Comparison of ENCODE assay signal across 18 cellular contexts in the genomic region with DNA sequence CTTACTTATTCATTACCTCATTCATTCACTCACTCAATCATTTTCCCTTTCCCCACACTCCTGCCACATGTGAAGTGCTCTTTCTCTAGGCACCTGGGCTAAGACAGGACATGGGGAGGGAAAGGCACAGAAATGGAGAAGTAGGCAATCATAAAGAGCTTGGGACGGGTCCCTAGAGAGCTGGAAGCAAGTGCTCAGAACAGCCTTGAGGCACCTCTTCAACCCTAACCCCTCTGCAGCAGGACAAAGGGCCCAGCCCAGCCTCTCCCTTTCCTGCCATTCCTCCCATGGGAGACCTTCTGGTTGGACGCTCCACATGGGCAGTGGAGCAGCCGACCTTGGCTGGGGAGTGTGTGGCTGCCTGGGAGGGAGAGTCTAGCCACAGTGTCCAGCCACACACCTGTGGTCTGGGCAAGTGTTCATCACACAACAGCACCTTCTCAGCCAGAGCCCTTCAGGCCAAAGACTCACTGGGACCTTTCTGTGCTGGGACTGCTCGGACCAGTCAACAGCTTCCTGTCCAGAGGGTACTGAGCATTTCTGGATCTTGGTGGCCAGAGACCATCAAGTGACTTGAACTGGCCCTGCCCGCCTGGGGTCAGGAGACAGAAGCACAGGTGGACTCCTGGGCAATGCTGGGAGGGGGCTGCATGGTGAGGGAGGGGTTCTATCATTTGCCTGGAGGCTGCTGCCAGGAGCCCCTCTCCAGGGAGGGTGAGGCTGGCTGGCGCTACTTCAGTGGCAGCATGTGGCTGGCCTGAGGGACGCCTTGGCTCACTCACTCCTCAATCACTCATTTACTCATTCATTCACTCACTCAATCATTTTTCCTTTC. TPM values are rescaled to one million over a fixed set of nuclear protein-coding genes. Genes with fewer than 3 reads are reported as not detected.
A peak's percentile ranks its signal among the peaks of the same experiment; 100 is the strongest.
DNase-seq lines count a peak whose midpoint lies in the region; ATAC-seq and TF ChIP-seq lines count a peak whose summit lies in the region.
"Had no signal": no experiment of that assay in that cellular context is flagged by ENCODE, and none has a peak within 500 bp of the region (broad histone marks: within the 10 kb centered on the region; RNA-seq: fewer than 3 reads in every experiment).

No MANE protein-coding gene starts in this region.

- H3K4me3 ChIP-seq in mesendoderm (ENCODE audit: low read length): no peak overlapping the region
- H3K4me3 ChIP-seq: GM23248 had no signal

- H2BK120ac ChIP-seq in mesendoderm (ENCODE audit: low read depth, low read length): no peak overlapping the region

- no peak for ATAC-seq in activated CD8-positive, alpha-beta memory T cell treated with anti-CD3 and anti-CD28 coated beads, Interleukin-2, amount 10 ng/mL, durations not matched to agents 7 days and 5 days
- ATAC-seq in SK-N-SH treated with all-trans-retinoic acid at 6 μM for 48 hours: no peak

- H3K79me1 ChIP-seq in mesendoderm (ENCODE audit: low read length): no peaks in the 10 kb centered on the region

- no peak overlapping the region for H4K8ac ChIP-seq in mesendoderm (ENCODE audit: low read depth, low read length)

- H2AK5ac ChIP-seq in mesendoderm (ENCODE audit: low read length): no peak overlapping the region

- H3K9me3 Mint-ChIP-seq in activated CD8-positive, alpha-beta memory T cell treated with anti-CD3 and anti-CD28 coated beads, Interleukin-2, amount 10 ng/mL, durations not matched to agents 7 days and 5 days (ENCODE audit: low read depth): no peaks in the 10 kb centered on the region

- H3K4me1 ChIP-seq in mesendoderm (ENCODE audit: control insufficient read depth, low read depth, low read length): no peaks in the 10 kb centered on the region

- H3K79me2 ChIP-seq in mesendoderm (ENCODE audit: control insufficient read depth, insufficient read depth, low read length): no peaks in the 10 kb centered on the region

- H3K56ac ChIP-seq in mesendoderm (ENCODE audit: low read length): no peak overlapping the region

- H4K5ac ChIP-seq in mesendoderm (ENCODE audit: low read length): no peak overlapping the region

- no peaks in the 10 kb centered on the region for H3K27me3 Mint-ChIP-seq in activated CD8-positive, alpha-beta memory T cell treated with anti-CD3 and anti-CD28 coated beads, Interleukin-2, amount 10 ng/mL, durations not matched to agents 7 days and 5 days

- no CpG with 5 or more reads among the region's 7 CpGs for WGBS in mesendoderm (ENCODE audit: extremely low coverage, insufficient coverage, low lambda C conversion rate)

- no peaks in the 10 kb centered on the region for H3K36me3 Mint-ChIP-seq in activated CD8-positive, alpha-beta memory T cell treated with anti-CD3 and anti-CD28 coated beads, Interleukin-2, amount 10 ng/mL, durations not matched to agents 7 days and 5 days

- no peak overlapping the region for H3K27ac Mint-ChIP-seq in activated CD8-positive, alpha-beta memory T cell treated with anti-CD3 and anti-CD28 coated beads, Interleukin-2, amount 10 ng/mL, durations not matched to agents 7 days and 5 days

- H2BK15ac ChIP-seq in mesendoderm (replicated peaks; ENCODE audit: low read depth): no peak overlapping the region

- no peaks in the 10 kb centered on the region for H3K36me3 ChIP-seq in mesendoderm (ENCODE audit: control insufficient read depth, insufficient read depth, low read length)

- H3K4ac ChIP-seq in mesendoderm (ENCODE audit: low read depth, low read length): no peak overlapping the region

- H3K23ac ChIP-seq in mesendoderm (ENCODE audit: low read length): no peak overlapping the region

- CTCF ChIA-PET in activated CD8-positive, alpha-beta memory T cell treated with anti-CD3 and anti-CD28 coated beads, Interleukin-2, amount 10 ng/mL, durations not matched to agents 7 days and 5 days (lab: Charles Lee): no interaction called here

- no peak overlapping the region for H2BK5ac ChIP-seq in mesendoderm (ENCODE audit: low read length)

- no peak overlapping the region for H3K27ac ChIP-seq in mesendoderm (ENCODE audit: low read depth, low read length)
- H3K27ac ChIP-seq: 22Rv1, GM23248, HL-60 had no signal

- H3K4me1 Mint-ChIP-seq in activated CD8-positive, alpha-beta memory T cell treated with anti-CD3 and anti-CD28 coated beads, Interleukin-2, amount 10 ng/mL, durations not matched to agents 7 days and 5 days: peaks cover 5% of the 10 kb centered on the region

- H3K27me3 ChIP-seq in mesendoderm (ENCODE audit: insufficient read depth, low read length, poor library complexity): no peaks in the 10 kb centered on the region

- peak; percentile 15 for DNase-seq in activated CD4-positive, CD25-positive, alpha-beta regulatory T cell treated with anti-CD3 and anti-CD28 coated beads, Interleukin-2, amount 50 U/mL, for 72 hours
- no peak for DNase-seq in activated CD4-positive, CD25-positive, alpha-beta regulatory T cell (lab: John Stamatoyannopoulos, UW)
- DNase-seq in D341Med (ENCODE audit: low spot score) (peak; percentile 18), myocyte (ENCODE audit: low read depth) (peak; percentile 54), glomerular visceral epithelial cell (ENCODE audit: extremely low spot score) (no peak), mesendoderm (no peak)
- DNase-seq in activated CD8-positive, alpha-beta memory T cell treated with anti-CD3 and anti-CD28 coated beads, Interleukin-2, amount 10 ng/mL, durations not matched to agents 7 days and 5 days: peak; percentile 35
- DNase-seq: C1 segment of cervical spinal cord, DMS153, EL, GM23248, KBM-7, NCI-H1105, NCI-H1694 treated with DMSO at 0.1 percent for 48 hours, NCI-H446 had no signal

- no peak overlapping the region for H3K18ac ChIP-seq in mesendoderm (ENCODE audit: low read length)

- H3K4me2 ChIP-seq in mesendoderm (ENCODE audit: low read length): no peak overlapping the region

- H3K4me3 Mint-ChIP-seq in activated CD8-positive, alpha-beta memory T cell treated with anti-CD3 and anti-CD28 coated beads, Interleukin-2, amount 10 ng/mL, durations not matched to agents 7 days and 5 days: no peak overlapping the region

- H3K9ac ChIP-seq in mesendoderm (ENCODE audit: low read length): no peak overlapping the region
- H3K9ac ChIP-seq: GM23248 had no signal

TF ChIP-seq in SK-N-SH treated with all-trans-retinoic acid at 6 μM for 48 hours, 23 proteins besides CTCF, POLR2A, EP300 and RAD21:
- TF ChIP-seq, protein P1, sequence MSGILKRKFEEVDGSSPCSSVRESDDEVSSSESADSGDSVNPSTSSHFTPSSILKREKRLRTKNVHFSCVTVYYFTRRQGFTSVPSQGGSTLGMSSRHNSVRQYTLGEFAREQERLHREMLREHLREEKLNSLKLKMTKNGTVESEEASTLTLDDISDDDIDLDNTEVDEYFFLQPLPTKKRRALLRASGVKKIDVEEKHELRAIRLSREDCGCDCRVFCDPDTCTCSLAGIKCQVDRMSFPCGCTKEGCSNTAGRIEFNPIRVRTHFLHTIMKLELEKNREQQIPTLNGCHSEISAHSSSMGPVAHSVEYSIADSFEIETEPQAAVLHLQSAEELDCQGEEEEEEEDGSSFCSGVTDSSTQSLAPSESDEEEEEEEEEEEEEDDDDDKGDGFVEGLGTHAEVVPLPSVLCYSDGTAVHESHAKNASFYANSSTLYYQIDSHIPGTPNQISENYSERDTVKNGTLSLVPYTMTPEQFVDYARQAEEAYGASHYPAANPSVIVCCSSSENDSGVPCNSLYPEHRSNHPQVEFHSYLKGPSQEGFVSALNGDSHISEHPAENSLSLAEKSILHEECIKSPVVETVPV (CRISPR knock-in tag; IDR thresholded peaks at IDR 0.05): no peak
- no peak for TF ChIP-seq ESRRG (CRISPR knock-in tag; IDR thresholded peaks at IDR 0.05)
- no peak for TF ChIP-seq ZC3H10 (CRISPR knock-in tag; IDR thresholded peaks at IDR 0.05)
TF ChIP-seq in SK-N-SH treated with all-trans-retinoic acid at 6 μM for 48 hours: peak in this region for 0.

RNA-seq across cellular contexts. Expression of a gene that starts 1.0 kb away (rescaled TPM):
- total RNA-seq in activated CD8-positive, alpha-beta memory T cell treated with anti-CD3 and anti-CD28 coated beads, Interleukin-2, amount 10 ng/mL, durations not matched to agents 7 days and 5 days: not detected
- total RNA-seq in myocyte: not detected in 2 replicates
- not detected for polyA plus RNA-seq in myocyte (2012)
- not detected for polyA plus RNA-seq in mesendoderm (2013, experiment 1 of 2)
- not detected for polyA plus RNA-seq in mesendoderm (2013, experiment 2 of 2)
- total RNA-seq: GM23248 had no signal
- polyA plus RNA-seq: GM23248 had no signal

Comparison
In these comparisons a context has a peak if more than half of its experiments do, and no peak if none do; other contexts are left out.
1. DNase-seq: peak in activated CD4-positive, CD25-positive, alpha-beta regulatory T cell treated with anti-CD3 and anti-CD28 coated beads, Interleukin-2, amount 50 U/mL, for 72 hours (single experiment), D341Med (single experiment), activated CD8-positive, alpha-beta memory T cell treated with anti-CD3 and anti-CD28 coated beads, Interleukin-2, amount 10 ng/mL, durations not matched to agents 7 days and 5 days (single experiment) and myocyte (single experiment); none in activated CD4-positive, CD25-positive, alpha-beta regulatory T cell (0 of 4), glomerular visceral epithelial cell (single experiment) and mesendoderm (single experiment).